In genomic region chr1:168921514-168922106, GRCh38 we compare ENCODE assay signal across 10 cellular contexts.
DNase-seq lines count a peak whose midpoint lies in the region; ATAC-seq, FAIRE-seq and TF ChIP-seq lines count a peak whose summit lies in the region.
"Had no signal": no experiment of that assay in that cellular context is flagged by ENCODE, and none has a peak within 500 bp of the region (broad histone marks: within the 10 kb centered on the region; RNA-seq: fewer than 3 reads in every experiment).

No MANE protein-coding gene starts in this region.

- CTCF ChIA-PET in CD4-positive, alpha-beta memory T cell (lab: Charles Lee; ENCODE audit: partially characterized antibody), result no interaction called here

- ATAC-seq in HG03045 (IDR thresholded peaks at IDR 0.05; ENCODE audit: unreplicated experiment), result peak; percentile 65
- no peak for ATAC-seq in body of pancreas

- DNase-seq in GM19239 (ENCODE audit: insufficient read length, low spot score), result peak; percentile 3
- DNase-seq in body of pancreas, result no peak
- DNase-seq in Kasumi-1 (lab: John Stamatoyannopoulos, UW), result no peak
- DNase-seq in putamen (ENCODE audit: low spot score), result no peak
- DNase-seq in nucleus accumbens (lab: John Stamatoyannopoulos, UW), result no peak
- DNase-seq in CD4-positive, alpha-beta memory T cell, result no peak
- DNase-seq: HFFc6, NCI-H774 had no signal

- TF ChIP-seq CTCF in C4-2B (conservative IDR thresholded peaks at IDR 0.05) (no peak), body of pancreas (IDR thresholded peaks at IDR 0.05) (no peak)

- H3K9me3 ChIP-seq in body of pancreas, result no peaks in the 10 kb centered on the region
- no peaks in the 10 kb centered on the region for H3K9me3 ChIP-seq in CD4-positive, alpha-beta memory T cell (ENCODE audit: control insufficient read depth in 1 of 2, low read length in 2 of 2)

- H3K27me3 Mint-ChIP-seq in CD4-positive, alpha-beta memory T cell, result peaks cover 4 to 8% of the 10 kb centered on the region in 2 donors

- peak; percentile 90 for FAIRE-seq in GM19239 (lab: Jason Lieb, UNC)

- H3K36me3 ChIP-seq in body of pancreas (replicated peaks in 1 of 2; ENCODE audit: insufficient read depth in 1 of 2, low read depth in 2 of 2), result no peaks in the 10 kb centered on the region
- no peaks in the 10 kb centered on the region for H3K36me3 ChIP-seq in CD4-positive, alpha-beta memory T cell (ENCODE audit: insufficient read depth, low read length)

- H3K9me3 Mint-ChIP-seq in CD4-positive, alpha-beta memory T cell, result peaks cover 0 to 4% (median 0%) of the 10 kb centered on the region in 8 donors

- no peak overlapping the region for H3K4me3 ChIP-seq in body of pancreas
- no peak overlapping the region for H3K4me3 ChIP-seq in CD4-positive, alpha-beta memory T cell (ENCODE audit: low read length in 2 of 2)

- H3K27ac Mint-ChIP-seq in CD4-positive, alpha-beta memory T cell, result no peak overlapping the region
- H3K27ac Mint-ChIP-seq: HFFc6 had no signal

- WGBS in body of pancreas, 2 donors, result 74 to 84% methylated on average over 4 of the region's 4 CpGs

- H3K4me1 ChIP-seq in body of pancreas, result peaks cover 17% of the 10 kb centered on the region
- no peaks in the 10 kb centered on the region for H3K4me1 ChIP-seq in CD4-positive, alpha-beta memory T cell (ENCODE audit: insufficient read depth, low read length)

- no peaks in the 10 kb centered on the region for H3K36me3 Mint-ChIP-seq in CD4-positive, alpha-beta memory T cell

- POLR2A ChIA-PET in CD4-positive, alpha-beta memory T cell (lab: Charles Lee; ENCODE audit: partially characterized antibody), result no interaction called here

- peak overlapping the region in 1 of 8 donors; percentile 28 for H3K4me3 Mint-ChIP-seq in CD4-positive, alpha-beta memory T cell
- H3K4me3 Mint-ChIP-seq: HFFc6 had no signal

- H3K27ac ChIP-seq in C4-2B, result peak overlapping the region; percentile 71; the same call in 1 of the 2 replicates
- H3K27ac ChIP-seq in body of pancreas, result peak overlapping the region in 3 of 4 donors; percentile 22 to 60 (median 56)
- H3K27ac ChIP-seq in CD4-positive, alpha-beta memory T cell (ENCODE audit: low read depth, low read length), result no peak overlapping the region

- no peaks in the 10 kb centered on the region for H3K27me3 ChIP-seq in body of pancreas
- no peaks in the 10 kb centered on the region for H3K27me3 ChIP-seq in CD4-positive, alpha-beta memory T cell (ENCODE audit: insufficient read depth, low read length)

- TF ChIP-seq POLR2A in body of pancreas (IDR thresholded peaks at IDR 0.05), result no peak

- intact Hi-C loops in body of pancreas (cut with DNase I), result no loop called here
- intact Hi-C loops in CD4-positive, alpha-beta memory T cell (cut with micrococcal nuclease), result no loop called here

- H3K4me1 Mint-ChIP-seq in CD4-positive, alpha-beta memory T cell, result peaks cover 3 to 11% (median 5%) of the 10 kb centered on the region in 4 donors
